Comparison of ENCODE assay signal across 11 cellular contexts in genomic region chr17:59621771-59622170, GRCh38. TPM values are rescaled to one million over a fixed set of nuclear protein-coding genes. Genes with fewer than 3 reads are reported as not detected.
DNase-seq lines count a peak whose midpoint lies in the region; ATAC-seq and TF ChIP-seq lines count a peak whose summit lies in the region.
"Had no signal": no experiment of that assay in that cellular context is flagged by ENCODE, and none has a peak within 500 bp of the region (broad histone marks: within the 10 kb centered on the region; RNA-seq: fewer than 3 reads in every experiment).

No MANE protein-coding gene starts in this region.

- no peaks in the 10 kb centered on the region for H3K9me3 Mint-ChIP-seq in T-helper 2 cell treated with Interferon-gamma antibody and Interleukin-4, amounts not matched to agents 5 μg/mL and 100 μg/mL, for 36 hours

- H3K27me3 ChIP-seq in skeletal muscle tissue (ENCODE audit: control insufficient read depth in 3 of 3, insufficient read depth in 3 of 3, low read length in 3 of 3), result no peaks in the 10 kb centered on the region
- H3K27me3 ChIP-seq: uterus had no signal

- DNase-seq in T-helper 2 cell treated with Interferon-gamma antibody and Interleukin-4, amounts not matched to agents 5 μg/mL and 100 μg/mL, for 36 hours (ENCODE audit: low spot score), result no peak
- no peak for DNase-seq in T-helper 2 cell
- DNase-seq in fibroblast of villous mesenchyme (ENCODE audit: low read depth), result peak; percentile 24
- no peak for DNase-seq in NCI-H2029 treated with DMSO at 0.1 percent for 48 hours (lab: John Stamatoyannopoulos, UW)
- DNase-seq: activated gamma-delta T cell treated with Interleukin-2 at 50 U/mL for 16 hours, NCI-H2227 treated with DMSO at 0.1 percent for 48 hours, uterus had no signal

- no peaks in the 10 kb centered on the region for H3K9me3 ChIP-seq in skeletal muscle tissue (ENCODE audit: control insufficient read depth in 3 of 3, low read length in 3 of 3)
- H3K9me3 ChIP-seq: uterus had no signal

- H3K36me3 ChIP-seq in skeletal muscle tissue (ENCODE audit: control insufficient read depth in 3 of 3, insufficient read depth in 3 of 3, low read length in 3 of 3), result no peaks in the 10 kb centered on the region
- H3K36me3 ChIP-seq: uterus had no signal

- H3K27ac Mint-ChIP-seq in T-helper 2 cell treated with Interferon-gamma antibody and Interleukin-4, amounts not matched to agents 5 μg/mL and 100 μg/mL, for 36 hours, result peak overlapping the region; percentile 46

- peaks cover 33% of the 10 kb centered on the region for H3K36me3 Mint-ChIP-seq in T-helper 2 cell treated with Interferon-gamma antibody and Interleukin-4, amounts not matched to agents 5 μg/mL and 100 μg/mL, for 36 hours (ENCODE audit: low read depth)

- peak overlapping the region; percentile 96 for H3K4me3 ChIP-seq in WI38 (ENCODE audit: low read depth, low read length)
- H3K4me3 ChIP-seq in fibroblast of villous mesenchyme (ENCODE audit: low read depth, low read length), result peak overlapping the region; percentile 98
- peak overlapping the region in 2 of 3 donors; percentile 92 to 98 for H3K4me3 ChIP-seq in skeletal muscle tissue (ENCODE audit: low read length in 3 of 3)

- H3K27me3 Mint-ChIP-seq in T-helper 2 cell treated with Interferon-gamma antibody and Interleukin-4, amounts not matched to agents 5 μg/mL and 100 μg/mL, for 36 hours (ENCODE audit: low read depth), result no peaks in the 10 kb centered on the region

- peak overlapping the region; percentile 89 for H3K4me3 Mint-ChIP-seq in T-helper 2 cell treated with Interferon-gamma antibody and Interleukin-4, amounts not matched to agents 5 μg/mL and 100 μg/mL, for 36 hours

- H3K4me1 ChIP-seq in skeletal muscle tissue (ENCODE audit: control insufficient read depth in 3 of 3, insufficient read depth in 3 of 3, low read length in 3 of 3), result peaks cover 17 to 24% (median 20%) of the 10 kb centered on the region in 3 donors

- H3K27ac ChIP-seq in skeletal muscle tissue (ENCODE audit: low read depth, low read length), result peak overlapping the region; percentile 100

- no peak for TF ChIP-seq CTCF in WI38 (IDR thresholded peaks at IDR 0.05; ENCODE audit: low read depth, low read length)
- no peak for TF ChIP-seq CTCF in fibroblast of villous mesenchyme (IDR thresholded peaks at IDR 0.05; ENCODE audit: insufficient read depth, low read depth, low read length)

- peaks cover 48% of the 10 kb centered on the region for H3K4me1 Mint-ChIP-seq in T-helper 2 cell treated with Interferon-gamma antibody and Interleukin-4, amounts not matched to agents 5 μg/mL and 100 μg/mL, for 36 hours (ENCODE audit: low read depth)

- H3K9ac ChIP-seq in skeletal muscle tissue (ENCODE audit: low read depth in 1 of 3, low read length in 3 of 3), result peak overlapping the region in 2 of 3 donors; percentile 76 to 79

- ATAC-seq in HG03571 (IDR thresholded peaks at IDR 0.05; ENCODE audit: unreplicated experiment) (no peak), GM18909 (IDR thresholded peaks at IDR 0.05; ENCODE audit: poor library complexity, unreplicated experiment) (no peak)

RNA-seq across cellular contexts. Expression of gene CLTC, which starts 2.1 kb away (rescaled TPM):
- total RNA-seq in fibroblast of villous mesenchyme (555 and 613 TPM in 2 replicates), skeletal muscle tissue (236 TPM)

RNA-seq across cellular contexts. Expression of gene DHX40, which starts 56.4 kb away (rescaled TPM):
- total RNA-seq in fibroblast of villous mesenchyme (44.1 and 66.9 TPM in 2 replicates), skeletal muscle tissue (54.3 TPM)
